Comparison of ENCODE assay signal across 9 cellular contexts in genomic region chr6:99613705-99614429, GRCh38. TPM values are rescaled to one million over a fixed set of nuclear protein-coding genes. Genes with fewer than 3 reads are reported as not detected.
DNase-seq lines count a peak whose midpoint lies in the region; ATAC-seq, FAIRE-seq and TF ChIP-seq lines count a peak whose summit lies in the region.
"Had no signal": no experiment of that assay in that cellular context is flagged by ENCODE, and none has a peak within 500 bp of the region (broad histone marks: within the 10 kb centered on the region; RNA-seq: fewer than 3 reads in every experiment).

No MANE protein-coding gene starts in this region.

- 1 to 2% methylated on average over 56 to 82 of the region's 82 CpGs for whole genome bisulfite sequencing in pancreas, 2 donors
- 1 to 7% (median 1%) methylated on average over 22 to 82 of the region's 82 CpGs; no CpG with 5 or more reads in 1 of the 4 donors for WGBS in adrenal gland, 4 donors

- intact Hi-C loops in pancreas (cut with DNase I): no loop called here
- intact Hi-C loops in adrenal gland (cut with DNase I): no loop called here

- peaks cover 23 to 81% (median 40%) of the 10 kb centered on the region in 4 donors for H3K27me3 ChIP-seq in pancreas
- H3K27me3 ChIP-seq in adrenal gland: peaks cover 91% of the 10 kb centered on the region

- TF ChIP-seq CTCF in fibroblast of villous mesenchyme (IDR thresholded peaks at IDR 0.05; ENCODE audit: insufficient read depth, low read depth, low read length) (no peak), pancreas (IDR thresholded peaks at IDR 0.05) (no peak), HFFc6 (IDR thresholded peaks at IDR 0.05) (no peak), adrenal gland (IDR thresholded peaks at IDR 0.05) (peak in 1 of 6 experiments; percentile 6)

- no peak overlapping the region for H3K27ac ChIP-seq in pancreas
- no peak overlapping the region for H3K27ac ChIP-seq in adrenal gland

- H3K36me3 ChIP-seq in pancreas (no peaks in the 10 kb centered on the region), adrenal gland (replicated peaks in 1 of 2) (no peaks in the 10 kb centered on the region)

- H3K27me3 Mint-ChIP-seq in HFFc6 (ENCODE audit: insufficient read depth): peaks cover 36% of the 10 kb centered on the region

- TF ChIP-seq POLR2A in adrenal gland (IDR thresholded peaks at IDR 0.05): no peak

- 0 out of 2 replicates have a peak, but pooled peaks cover 5% of the 10 kb centered on the region for H3K4me1 Mint-ChIP-seq in HFFc6 (ENCODE audit: low read depth)

- ATAC-seq in GM19372 (IDR thresholded peaks at IDR 0.05; ENCODE audit: low read depth, unreplicated experiment): peak; percentile 65
- ATAC-seq in HG03378 (IDR thresholded peaks at IDR 0.05; ENCODE audit: unreplicated experiment): peak; percentile 27
- peak; percentile 64 for ATAC-seq in SK-N-SH treated with all-trans-retinoic acid at 6 μM for 48 hours
- ATAC-seq in pancreas: peak; percentile 63 to 75 (median 72)

- peaks cover 4% of the 10 kb centered on the region; the same call in 1 of the 2 replicates for H3K36me3 Mint-ChIP-seq in HFFc6 (ENCODE audit: low read depth)

- no peak overlapping the region for H3K27ac Mint-ChIP-seq in HFFc6

- H3K4me3 ChIP-seq in fibroblast of villous mesenchyme (ENCODE audit: low read depth, low read length): peak overlapping the region; percentile 42
- peak overlapping the region; percentile 14 to 59 (median 40) for H3K4me3 ChIP-seq in pancreas
- H3K4me3 ChIP-seq in adrenal gland: peak overlapping the region in 2 of 4 donors; percentile 25 to 59

- FAIRE-seq in pancreas (lab: Jason Lieb, UNC): no peak

- H3K4me3 Mint-ChIP-seq in HFFc6: no peak overlapping the region

- peaks cover 0 to 13% (median 8%) of the 10 kb centered on the region in 3 donors for H3K4me1 ChIP-seq in pancreas
- H3K4me1 ChIP-seq in adrenal gland (replicated peaks in 1 of 2): peaks cover 13 to 18% of the 10 kb centered on the region in 2 donors

- H3K9me3 Mint-ChIP-seq in HFFc6: no peaks in the 10 kb centered on the region

- DNase-seq in DMS 273 treated with DMSO at 0.1 percent for 48 hours (lab: John Stamatoyannopoulos, UW) (peak; percentile 17), fibroblast of villous mesenchyme (ENCODE audit: low read depth) (peak; percentile 14), pancreas (peak in 2 of 6 donors; percentile 68 to 72), HFFc6 (no peak), adrenal gland (no peak)

- H3K9me3 ChIP-seq in pancreas (no peaks in the 10 kb centered on the region), adrenal gland (replicated peaks in 1 of 3) (no peaks in the 10 kb centered on the region)

TF ChIP-seq in SK-N-SH treated with all-trans-retinoic acid at 6 μM for 48 hours, 23 proteins besides CTCF, POLR2A, EP300 and RAD21:
- TF ChIP-seq, protein P1, sequence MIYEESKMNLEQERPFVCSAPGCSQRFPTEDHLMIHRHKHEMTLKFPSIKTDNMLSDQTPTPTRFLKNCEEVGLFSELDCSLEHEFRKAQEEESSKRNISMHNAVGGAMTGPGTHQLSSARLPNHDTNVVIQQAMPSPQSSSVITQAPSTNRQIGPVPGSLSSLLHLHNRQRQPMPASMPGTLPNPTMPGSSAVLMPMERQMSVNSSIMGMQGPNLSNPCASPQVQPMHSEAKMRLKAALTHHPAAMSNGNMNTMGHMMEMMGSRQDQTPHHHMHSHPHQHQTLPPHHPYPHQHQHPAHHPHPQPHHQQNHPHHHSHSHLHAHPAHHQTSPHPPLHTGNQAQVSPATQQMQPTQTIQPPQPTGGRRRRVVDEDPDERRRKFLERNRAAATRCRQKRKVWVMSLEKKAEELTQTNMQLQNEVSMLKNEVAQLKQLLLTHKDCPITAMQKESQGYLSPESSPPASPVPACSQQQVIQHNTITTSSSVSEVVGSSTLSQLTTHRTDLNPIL (CRISPR knock-in tag; IDR thresholded peaks at IDR 0.05; ENCODE audit: low read depth): no peak
- no peak for TF ChIP-seq BACH2 (CRISPR knock-in tag; IDR thresholded peaks at IDR 0.05; ENCODE audit: borderline replicate concordance)
- TF ChIP-seq SNAI2 (CRISPR knock-in tag; IDR thresholded peaks at IDR 0.05): no peak
- no peak for TF ChIP-seq ESRRG (CRISPR knock-in tag; IDR thresholded peaks at IDR 0.05)
- TF ChIP-seq TSHZ2 (CRISPR knock-in tag; IDR thresholded peaks at IDR 0.05): no peak
- no peak for TF ChIP-seq OSR1 (CRISPR knock-in tag; IDR thresholded peaks at IDR 0.05)
- TF ChIP-seq ISL1 (CRISPR knock-in tag; IDR thresholded peaks at IDR 0.05): no peak
- TF ChIP-seq ZC3H10 (CRISPR knock-in tag; IDR thresholded peaks at IDR 0.05): no peak
- TF ChIP-seq, protein P2, sequence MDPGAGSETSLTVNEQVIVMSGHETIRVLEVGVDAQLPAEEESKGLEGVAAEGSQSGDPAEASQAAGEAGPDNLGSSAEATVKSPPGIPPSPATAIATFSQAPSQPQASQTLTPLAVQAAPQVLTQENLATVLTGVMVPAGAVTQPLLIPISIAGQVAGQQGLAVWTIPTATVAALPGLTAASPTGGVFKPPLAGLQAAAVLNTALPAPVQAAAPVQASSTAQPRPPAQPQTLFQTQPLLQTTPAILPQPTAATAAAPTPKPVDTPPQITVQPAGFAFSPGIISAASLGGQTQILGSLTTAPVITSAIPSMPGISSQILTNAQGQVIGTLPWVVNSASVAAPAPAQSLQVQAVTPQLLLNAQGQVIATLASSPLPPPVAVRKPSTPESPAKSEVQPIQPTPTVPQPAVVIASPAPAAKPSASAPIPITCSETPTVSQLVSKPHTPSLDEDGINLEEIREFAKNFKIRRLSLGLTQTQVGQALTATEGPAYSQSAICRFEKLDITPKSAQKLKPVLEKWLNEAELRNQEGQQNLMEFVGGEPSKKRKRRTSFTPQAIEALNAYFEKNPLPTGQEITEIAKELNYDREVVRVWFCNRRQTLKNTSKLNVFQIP (CRISPR knock-in tag; IDR thresholded peaks at IDR 0.05; ENCODE audit: borderline replicate concordance, low read depth): no peak
- TF ChIP-seq ZNF70 (CRISPR knock-in tag; IDR thresholded peaks at IDR 0.05): no peak
- TF ChIP-seq TOX (CRISPR knock-in tag; IDR thresholded peaks at IDR 0.05; ENCODE audit: borderline replicate concordance): no peak
- no peak for TF ChIP-seq ZNF565 (CRISPR knock-in tag; conservative IDR thresholded peaks at IDR 0.05; ENCODE audit: low read depth)

RNA-seq across cellular contexts. Expression of gene PRDM13, which starts 7.2 kb away (rescaled TPM):
- total RNA-seq in fibroblast of villous mesenchyme (not detected in 2 replicates), pancreas (under 1 TPM in 1 of 6 donors, not detected in 5; 0.03 TPM), adrenal gland (not detected)
- polyA plus RNA-seq in pancreas (not detected), adrenal gland (not detected)
- not detected for total RNA-seq in HFFc6 (2021; fragmentation: NEBNext Ultra II Directional; extraction: Animal tissue kit (Norgen Biotek cat#: 25700))
- total RNA-seq: T-helper 1 cell treated with Interleukin-12 subunit alpha and Interleukin-12 subunit beta and Interleukin-4 antibody, amounts not matched to agents 30 ng/mL and 1 ng/mL, for 36 hours had no signal

RNA-seq across cellular contexts. Expression of gene CCNC, which starts 45.4 kb away (rescaled TPM):
- total RNA-seq in fibroblast of villous mesenchyme (93.7 and 117 TPM in 2 replicates), pancreas (10 to 100 TPM; 24.5 to 49.3 (median 34.1) TPM), adrenal gland (10 to 100 TPM; 30.5 to 80.8 (median 54.4) TPM)
- polyA plus RNA-seq in pancreas (10 to 100 TPM; 24.8 to 36.5 TPM), adrenal gland (10 to 100 TPM; 18.7 to 80.2 (median 28.5) TPM)
- 10 to 100 TPM; 40.9 to 46.3 (median 43.1) TPM for total RNA-seq in HFFc6 (2021; fragmentation: NEBNext Ultra II Directional; extraction: Animal tissue kit (Norgen Biotek cat#: 25700))

Comparison
In these comparisons a context has a peak if more than half of its experiments do, and no peak if none do; other contexts are left out.
1. DNase-seq: peak in DMS 273 treated with DMSO at 0.1 percent for 48 hours (single experiment) and fibroblast of villous mesenchyme (single experiment); none in HFFc6 (single experiment) and adrenal gland (0 of 7).
2. Peak in every context shown above with its lines, with median percentiles within 50 percentile points of each other: ATAC-seq.